Comparison of ENCODE assay signal across 8 cellular contexts in the genomic region with DNA sequence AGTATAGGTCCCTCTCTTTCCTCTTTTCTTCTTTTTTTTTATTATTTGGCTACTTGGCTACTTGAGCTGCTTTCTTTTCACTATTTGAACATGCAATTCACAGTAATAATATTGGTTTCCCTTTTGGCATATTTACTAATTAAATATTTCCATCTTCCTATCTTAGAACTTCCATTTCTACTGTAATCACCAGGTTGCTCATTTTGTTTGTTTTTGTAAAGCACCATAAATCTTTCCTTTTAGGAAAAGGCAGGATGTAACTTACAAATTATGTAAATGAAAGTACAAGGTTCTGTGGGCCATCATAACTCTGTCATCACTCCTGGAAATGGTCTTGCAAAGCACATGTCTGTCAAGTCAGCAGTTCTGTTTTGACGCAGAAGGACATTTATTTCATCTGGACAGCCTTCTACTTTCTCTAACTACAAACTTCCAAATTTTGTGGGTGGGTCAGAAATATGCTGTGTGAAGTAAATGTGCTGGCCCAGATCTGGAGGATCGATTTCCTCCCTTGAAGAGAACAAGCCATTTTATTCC.
A peak's percentile ranks its signal among the peaks of the same experiment; 100 is the strongest.
DNase-seq lines count a peak whose midpoint lies in the region; ATAC-seq and TF ChIP-seq lines count a peak whose summit lies in the region.

No MANE protein-coding gene starts in this region.

- peaks cover 2 to 34% (median 13%) of the 10 kb centered on the region in 4 donors for H3K4me1 Mint-ChIP-seq in naive thymus-derived CD8-positive, alpha-beta T cell

- ATAC-seq in HG02642 (IDR thresholded peaks at IDR 0.05; ENCODE audit: poor library complexity, unreplicated experiment) (no peak), HG03439 (IDR thresholded peaks at IDR 0.05; ENCODE audit: unreplicated experiment) (no peak)
- ATAC-seq in naive thymus-derived CD8-positive, alpha-beta T cell: no peak

- DNase-seq in M059J (ENCODE audit: low read depth) (peak; percentile 45), lung microvascular endothelial cell (ENCODE audit: low read depth in 2 of 2) (peak; percentile 58 to 90), tibial artery (no peak), Kasumi-1 (lab: John Stamatoyannopoulos, UW) (no peak)
- DNase-seq in naive thymus-derived CD8-positive, alpha-beta T cell: no peak

- H3K4me1 ChIP-seq in tibial artery: peaks cover 0 to 19% (median 5%) of the 10 kb centered on the region in 4 donors

- no peaks in the 10 kb centered on the region for H3K27me3 Mint-ChIP-seq in naive thymus-derived CD8-positive, alpha-beta T cell

- no peaks in the 10 kb centered on the region for H3K9me3 Mint-ChIP-seq in naive thymus-derived CD8-positive, alpha-beta T cell

- no peaks in the 10 kb centered on the region for H3K27me3 ChIP-seq in tibial artery

- H3K36me3 Mint-ChIP-seq in naive thymus-derived CD8-positive, alpha-beta T cell: no peaks in the 10 kb centered on the region

- no peaks in the 10 kb centered on the region for H3K9me3 ChIP-seq in tibial artery

- H3K4me3 ChIP-seq in tibial artery: peak overlapping the region; percentile 43 to 46

- intact Hi-C loops in tibial artery (cut with DNase I; ENCODE audit: low total_unique reads): no loop called here

- TF ChIP-seq CTCF in tibial artery (IDR thresholded peaks at IDR 0.05): no peak

- peak overlapping the region in 1 of 10 donors; percentile 7 for H3K27ac Mint-ChIP-seq in naive thymus-derived CD8-positive, alpha-beta T cell

- H3K27ac ChIP-seq in cingulate gyrus (ENCODE audit: low read depth, low read length) (peak overlapping the region; percentile 10), tibial artery (peak overlapping the region in 1 of 2 donors; percentile 69)

- POLR2A ChIA-PET in naive thymus-derived CD8-positive, alpha-beta T cell (lab: Charles Lee): no interaction called here

- H3K36me3 ChIP-seq in tibial artery: no peaks in the 10 kb centered on the region

- H3K4me3 Mint-ChIP-seq in naive thymus-derived CD8-positive, alpha-beta T cell: peak overlapping the region in 2 of 10 donors; percentile 17 to 34

Comparison
In these comparisons a context has a peak if more than half of its experiments do, and no peak if none do; other contexts are left out.
1. DNase-seq: peak in M059J (single experiment) and lung microvascular endothelial cell (2 of 2); none in tibial artery (0 of 2), naive thymus-derived CD8-positive, alpha-beta T cell (0 of 10) and Kasumi-1 (0 of 2).